Comparison of ENCODE assay signal across 2 cellular contexts in the genomic region with DNA sequence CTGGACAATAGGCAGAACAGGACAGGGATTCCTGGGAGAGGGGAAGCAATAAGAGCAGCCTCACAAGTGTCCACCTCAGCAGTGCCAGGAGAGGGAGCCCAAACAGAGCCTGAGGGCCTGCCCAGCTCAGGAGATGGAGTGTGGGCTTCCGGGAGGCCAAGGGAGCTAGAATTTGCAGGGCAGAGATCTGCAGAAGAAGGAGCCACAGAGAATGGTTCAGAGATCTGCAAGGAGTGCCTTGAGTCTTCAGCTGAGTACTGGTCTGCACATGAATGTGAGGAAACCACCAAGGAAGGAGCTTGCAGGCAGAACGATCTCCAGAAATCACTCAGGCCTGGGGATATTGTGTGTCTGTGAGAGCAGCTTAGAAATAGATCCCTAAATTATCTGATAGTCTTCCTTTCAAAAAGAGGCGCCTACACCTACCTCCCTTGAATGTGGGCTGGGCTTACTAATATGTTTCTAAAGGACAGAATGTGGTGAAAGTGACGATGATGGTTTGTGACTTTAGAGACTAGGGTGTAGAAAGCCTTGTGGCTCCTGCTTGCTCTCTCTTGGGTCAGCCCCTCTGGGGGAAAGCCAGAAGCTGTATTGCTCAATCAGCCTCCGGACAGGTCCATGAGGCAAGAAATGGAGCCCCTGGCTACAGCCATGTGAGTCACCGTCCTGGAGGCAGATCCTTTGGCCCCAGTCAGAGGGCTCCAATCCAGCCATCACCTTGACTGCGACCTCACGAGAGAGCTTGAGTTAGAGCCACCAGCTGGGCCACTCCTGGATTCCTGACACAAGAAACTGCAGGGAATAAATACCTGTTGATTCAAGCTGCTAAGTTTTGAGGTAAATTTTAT.
TF ChIP-seq lines count a peak whose summit lies in the region.

No MANE protein-coding gene starts in this region.

TF ChIP-seq in HEK293T, 16 proteins besides CTCF, POLR2A, EP300 and RAD21 (continued from another document):
- TF ChIP-seq FOXA1 (IDR thresholded peaks at IDR 0.05) (no peak), L3MBTL2 (conservative IDR thresholded peaks at IDR 0.05) (no peak), NFRKB (IDR thresholded peaks at IDR 0.05) (no peak), CTBP1 (IDR thresholded peaks at IDR 0.05; ENCODE audit: borderline replicate concordance) (no peak), SUZ12 (IDR thresholded peaks at IDR 0.05) (no peak)

TF ChIP-seq in K562, 482 proteins besides CTCF, POLR2A, EP300 and RAD21 (continued from another document and continues in another):
- TF ChIP-seq ZNF639 (CRISPR knock-in tag; conservative IDR thresholded peaks at IDR 0.05 in 1 of 2, IDR thresholded peaks at IDR 0.05 in 1 of 2), result no peak
- TF ChIP-seq SUPT5H (IDR thresholded peaks at IDR 0.05), result no peak
- TF ChIP-seq MAFF (IDR thresholded peaks at IDR 0.05; ENCODE audit: low read length), result no peak
- peak; percentile 93 for TF ChIP-seq CEBPB (tag; IDR thresholded peaks at IDR 0.05)
- no peak for TF ChIP-seq IRF2 (CRISPR knock-in tag; IDR thresholded peaks at IDR 0.05)
- no peak for TF ChIP-seq RFX1 (IDR thresholded peaks at IDR 0.05)
- TF ChIP-seq HEY1 (CRISPR knock-in tag; IDR thresholded peaks at IDR 0.05; ENCODE audit: borderline replicate concordance), result no peak
- TF ChIP-seq, protein P1, sequence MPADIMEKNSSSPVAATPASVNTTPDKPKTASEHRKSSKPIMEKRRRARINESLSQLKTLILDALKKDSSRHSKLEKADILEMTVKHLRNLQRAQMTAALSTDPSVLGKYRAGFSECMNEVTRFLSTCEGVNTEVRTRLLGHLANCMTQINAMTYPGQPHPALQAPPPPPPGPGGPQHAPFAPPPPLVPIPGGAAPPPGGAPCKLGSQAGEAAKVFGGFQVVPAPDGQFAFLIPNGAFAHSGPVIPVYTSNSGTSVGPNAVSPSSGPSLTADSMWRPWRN (IDR thresholded peaks at IDR 0.05; ENCODE audit: low read depth), result no peak
- TF ChIP-seq EP400 (IDR thresholded peaks at IDR 0.05), result peak; percentile 36; the same call in 1 of the 2 replicates
- TF ChIP-seq HMG20B (CRISPR knock-in tag; IDR thresholded peaks at IDR 0.05), result no peak
- TF ChIP-seq ZC3H11A (IDR thresholded peaks at IDR 0.05; ENCODE audit: low read depth, low read length), result no peak
- TF ChIP-seq SOX6 (IDR thresholded peaks at IDR 0.05), result no peak
- no peak for TF ChIP-seq CCNT2 (IDR thresholded peaks at IDR 0.05; ENCODE audit: borderline replicate concordance, extremely low read depth, insufficient read length, low read depth, low read length)
- no peak for TF ChIP-seq PML (IDR thresholded peaks at IDR 0.05; ENCODE audit: low read length)
- TF ChIP-seq CTBP1 (IDR thresholded peaks at IDR 0.05; ENCODE audit: borderline replicate concordance), result peak; percentile 15; the same call in 1 of the 2 replicates
- TF ChIP-seq ZNF197 (CRISPR knock-in tag; IDR thresholded peaks at IDR 0.05; ENCODE audit: low read depth), result no peak
- no peak for TF ChIP-seq ZC3H4 (CRISPR knock-in tag; IDR thresholded peaks at IDR 0.05; ENCODE audit: borderline replicate concordance)
- peak in 1 of 2 experiments; percentile 9 for TF ChIP-seq E2F6 (IDR thresholded peaks at IDR 0.05; ENCODE audit: borderline replicate concordance in 1 of 2, extremely low read depth in 1 of 2, insufficient read depth in 1 of 2, insufficient read length in 1 of 2, low read depth in 1 of 2, low read length in 1 of 2, poor library complexity in 1 of 2, severe bottlenecking in 1 of 2)
- no peak for TF ChIP-seq ZNF431 (CRISPR knock-in tag; IDR thresholded peaks at IDR 0.05)
- TF ChIP-seq KHSRP (IDR thresholded peaks at IDR 0.05), result no peak
- TF ChIP-seq DEAF1 (CRISPR knock-in tag; IDR thresholded peaks at IDR 0.05), result peak; percentile 71
- no peak for TF ChIP-seq C11orf30 (IDR thresholded peaks at IDR 0.05; ENCODE audit: low read depth)
- TF ChIP-seq EZH2 (IDR thresholded peaks at IDR 0.05; ENCODE audit: borderline replicate concordance, low read depth, low read length), result no peak
- no peak for TF ChIP-seq CGGBP1 (CRISPR knock-in tag; IDR thresholded peaks at IDR 0.05)
- TF ChIP-seq, protein P2, sequence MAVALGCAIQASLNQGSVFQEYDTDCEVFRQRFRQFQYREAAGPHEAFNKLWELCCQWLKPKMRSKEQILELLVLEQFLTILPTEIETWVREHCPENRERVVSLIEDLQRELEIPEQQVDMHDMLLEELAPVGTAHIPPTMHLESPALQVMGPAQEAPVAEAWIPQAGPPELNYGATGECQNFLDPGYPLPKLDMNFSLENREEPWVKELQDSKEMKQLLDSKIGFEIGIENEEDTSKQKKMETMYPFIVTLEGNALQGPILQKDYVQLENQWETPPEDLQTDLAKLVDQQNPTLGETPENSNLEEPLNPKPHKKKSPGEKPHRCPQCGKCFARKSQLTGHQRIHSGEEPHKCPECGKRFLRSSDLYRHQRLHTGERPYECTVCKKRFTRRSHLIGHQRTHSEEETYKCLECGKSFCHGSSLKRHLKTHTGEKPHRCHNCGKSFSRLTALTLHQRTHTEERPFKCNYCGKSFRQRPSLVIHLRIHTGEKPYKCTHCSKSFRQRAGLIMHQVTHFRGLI (CRISPR knock-in tag; IDR thresholded peaks at IDR 0.05), result no peak
- TF ChIP-seq ATF3 (IDR thresholded peaks at IDR 0.05), result peak; percentile 75
- no peak for TF ChIP-seq ATF3 (CRISPR knock-in tag; conservative IDR thresholded peaks at IDR 0.05)
- no peak for TF ChIP-seq KDM5B (IDR thresholded peaks at IDR 0.05; ENCODE audit: insufficient replicate concordance, low read depth, low read length)
- peak; percentile 38; the same call in 1 of the 2 replicates for TF ChIP-seq FOSL1 (tag; conservative IDR thresholded peaks at IDR 0.05)
- TF ChIP-seq ZNF583 (CRISPR knock-in tag; IDR thresholded peaks at IDR 0.05), result no peak
- no peak for TF ChIP-seq ZNF217 (CRISPR knock-in tag; IDR thresholded peaks at IDR 0.05)
- peak; percentile 56 for TF ChIP-seq JUND (IDR thresholded peaks at IDR 0.05; ENCODE audit: borderline replicate concordance, low read depth, low read length)
- no peak; the same call in 2 of the 3 replicates for TF ChIP-seq JUND (tag; IDR thresholded peaks at IDR 0.05; ENCODE audit: borderline replicate concordance, low read depth, low read length)
- TF ChIP-seq, protein P3, sequence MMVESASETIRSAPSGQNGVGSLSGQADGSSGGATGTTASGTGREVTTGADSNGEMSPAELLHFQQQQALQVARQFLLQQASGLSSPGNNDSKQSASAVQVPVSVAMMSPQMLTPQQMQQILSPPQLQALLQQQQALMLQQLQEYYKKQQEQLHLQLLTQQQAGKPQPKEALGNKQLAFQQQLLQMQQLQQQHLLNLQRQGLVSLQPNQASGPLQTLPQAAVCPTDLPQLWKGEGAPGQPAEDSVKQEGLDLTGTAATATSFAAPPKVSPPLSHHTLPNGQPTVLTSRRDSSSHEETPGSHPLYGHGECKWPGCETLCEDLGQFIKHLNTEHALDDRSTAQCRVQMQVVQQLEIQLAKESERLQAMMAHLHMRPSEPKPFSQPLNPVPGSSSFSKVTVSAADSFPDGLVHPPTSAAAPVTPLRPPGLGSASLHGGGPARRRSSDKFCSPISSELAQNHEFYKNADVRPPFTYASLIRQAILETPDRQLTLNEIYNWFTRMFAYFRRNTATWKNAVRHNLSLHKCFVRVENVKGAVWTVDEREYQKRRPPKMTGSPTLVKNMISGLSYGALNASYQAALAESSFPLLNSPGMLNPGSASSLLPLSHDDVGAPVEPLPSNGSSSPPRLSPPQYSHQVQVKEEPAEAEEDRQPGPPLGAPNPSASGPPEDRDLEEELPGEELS (CRISPR knock-in tag; IDR thresholded peaks at IDR 0.05; ENCODE audit: borderline replicate concordance), result no peak
- peak; percentile 58 for TF ChIP-seq ETV1 (tag; conservative IDR thresholded peaks at IDR 0.05; ENCODE audit: low read depth)
- TF ChIP-seq GTF2B (IDR thresholded peaks at IDR 0.05; ENCODE audit: extremely low read depth, insufficient read length), result no peak
- no peak for TF ChIP-seq ZNF311 (CRISPR knock-in tag; IDR thresholded peaks at IDR 0.05)
- TF ChIP-seq, protein P4, sequence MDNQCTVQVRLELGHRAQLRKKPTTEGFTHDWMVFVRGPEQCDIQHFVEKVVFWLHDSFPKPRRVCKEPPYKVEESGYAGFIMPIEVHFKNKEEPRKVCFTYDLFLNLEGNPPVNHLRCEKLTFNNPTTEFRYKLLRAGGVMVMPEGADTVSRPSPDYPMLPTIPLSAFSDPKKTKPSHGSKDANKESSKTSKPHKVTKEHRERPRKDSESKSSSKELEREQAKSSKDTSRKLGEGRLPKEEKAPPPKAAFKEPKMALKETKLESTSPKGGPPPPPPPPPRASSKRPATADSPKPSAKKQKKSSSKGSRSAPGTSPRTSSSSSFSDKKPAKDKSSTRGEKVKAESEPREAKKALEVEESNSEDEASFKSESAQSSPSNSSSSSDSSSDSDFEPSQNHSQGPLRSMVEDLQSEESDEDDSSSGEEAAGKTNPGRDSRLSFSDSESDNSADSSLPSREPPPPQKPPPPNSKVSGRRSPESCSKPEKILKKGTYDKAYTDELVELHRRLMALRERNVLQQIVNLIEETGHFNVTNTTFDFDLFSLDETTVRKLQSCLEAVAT (IDR thresholded peaks at IDR 0.05), result no peak
- TF ChIP-seq, protein P5, sequence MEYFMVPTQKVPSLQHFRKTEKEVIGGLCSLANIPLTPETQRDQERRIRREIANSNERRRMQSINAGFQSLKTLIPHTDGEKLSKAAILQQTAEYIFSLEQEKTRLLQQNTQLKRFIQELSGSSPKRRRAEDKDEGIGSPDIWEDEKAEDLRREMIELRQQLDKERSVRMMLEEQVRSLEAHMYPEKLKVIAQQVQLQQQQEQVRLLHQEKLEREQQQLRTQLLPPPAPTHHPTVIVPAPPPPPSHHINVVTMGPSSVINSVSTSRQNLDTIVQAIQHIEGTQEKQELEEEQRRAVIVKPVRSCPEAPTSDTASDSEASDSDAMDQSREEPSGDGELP (CRISPR knock-in tag; IDR thresholded peaks at IDR 0.05; ENCODE audit: borderline replicate concordance), result no peak
- TF ChIP-seq ZFP1 (CRISPR knock-in tag; IDR thresholded peaks at IDR 0.05), result no peak
- 0 out of 2 replicates have a peak, but pooled peaks have one; percentile 34 for TF ChIP-seq ETV5 (CRISPR knock-in tag; IDR thresholded peaks at IDR 0.05; ENCODE audit: low read depth)
- no peak for TF ChIP-seq MCM5 (IDR thresholded peaks at IDR 0.05; ENCODE audit: low read depth)
- TF ChIP-seq ZNF507 (tag; conservative IDR thresholded peaks at IDR 0.05), result no peak
- TF ChIP-seq VEZF1 (CRISPR knock-in tag; IDR thresholded peaks at IDR 0.05), result 0 out of 2 replicates have a peak, but pooled peaks have one; percentile 4
- no peak for TF ChIP-seq PKNOX1 (IDR thresholded peaks at IDR 0.05)
